35 cellular contexts compared by ENCODE assay signal in the genomic region with DNA sequence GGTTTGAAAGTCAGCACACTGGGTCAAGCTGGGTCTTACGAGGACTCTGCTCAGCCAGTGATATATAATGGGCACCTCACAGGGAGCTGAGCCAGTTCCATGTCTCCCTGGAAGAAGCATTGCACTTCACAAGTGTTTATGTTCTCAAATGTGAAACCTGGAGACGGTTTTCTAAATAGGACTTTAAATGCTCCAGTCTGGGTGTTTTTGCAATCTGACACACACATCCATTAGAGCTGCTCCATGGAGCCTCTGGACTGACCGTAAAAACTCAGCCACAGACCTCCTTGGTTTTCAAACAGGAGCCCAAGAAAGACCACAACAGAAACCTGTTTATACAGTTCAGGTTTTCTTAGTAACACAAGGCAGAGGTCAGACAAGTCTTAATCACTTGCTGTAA.
"Had no signal": no experiment of that assay in that cellular context is flagged by ENCODE, and none has a peak within 500 bp of the region (broad histone marks: within the 10 kb centered on the region; RNA-seq: fewer than 3 reads in every experiment).

No MANE protein-coding gene starts in this region.

- H3K4me3 ChIP-seq: cardiac muscle cell, coronary artery, dorsolateral prefrontal cortex, heart right ventricle, left lung, lower lobe of right lung, suprapubic skin, tibial artery had no signal

- H3K36me3 Mint-ChIP-seq: activated naive CD8-positive, alpha-beta T cell treated with anti-CD3 and anti-CD28 coated beads for 36 hours; brain; natural killer cell treated with Interleukin-12 subunit alpha and Interleukin-12 subunit beta and Interleukin-15 and Interleukin-18, amount 100 ng/mL, for 72 hours; stimulated activated memory B cell treated with anti-CD40 and anti-IgM and Interleukin-4, amounts not matched to agents 10 μg/mL and 1 μg/mL and 100 μg/mL, for 72 hours had no signal

- H3K36me3 ChIP-seq: cardiac muscle cell, heart right ventricle, left lung, lower lobe of right lung, neutrophil, suprapubic skin, tibial artery, WERI-Rb-1 had no signal

- ATAC-seq: activated CD4-positive, CD25-positive, alpha-beta regulatory T cell treated with anti-CD3 and anti-CD28 coated beads, Interleukin-2, amount 50 U/mL, for 24 hours; heart right ventricle; left lung; lower lobe of right lung; natural killer cell treated with Interleukin-12 subunit alpha and Interleukin-12 subunit beta and Interleukin-15 and Interleukin-18, amount 100 ng/mL, for 72 hours; sciatic nerve; stimulated activated memory B cell treated with anti-CD40 and anti-IgM and Interleukin-4, amounts not matched to agents 10 μg/mL and 1 μg/mL and 100 μg/mL, for 72 hours; stimulated activated naive CD8-positive, alpha-beta T cell treated with anti-CD3 and anti-CD28 coated beads, Interleukin-15, amount 100 ng/mL, for 72 hours had no signal

- DNase-seq: activated CD4-positive, alpha-beta T cell treated with anti-CD3 and anti-CD28 coated beads for 48 hours; activated CD4-positive, alpha-beta T cell treated with anti-CD3 and anti-CD28 coated beads, Interleukin-2, amount 50 U/mL, for 48 hours; activated CD8-positive, alpha-beta memory T cell treated with anti-CD3 and anti-CD28 coated beads, Interleukin-2, amount 50 U/mL, for 4 hours; activated effector memory CD4-positive, alpha-beta T cell treated with anti-CD3 and anti-CD28 coated beads, Interleukin-2, amount 50 U/mL, for 16 hours; activated naive CD4-positive, alpha-beta T cell treated with anti-CD3 and anti-CD28 coated beads for 36 hours; activated naive CD8-positive, alpha-beta T cell treated with anti-CD3 and anti-CD28 coated beads for 36 hours; activated T-cell treated with anti-CD3 and anti-CD28 coated beads, Interleukin-2, amount 50 U/mL, for 1 hour; amygdala; dorsolateral prefrontal cortex; effector memory CD4-positive, alpha-beta T cell; heart right ventricle; left lung; lower lobe of right lung; mesendoderm; retina; small intestine; stimulated activated CD4-positive, alpha-beta T cell treated with anti-CD3 and anti-CD28 coated beads, Interleukin-1b, Interleukin-23, amount 100 ng/mL, for 48 hours; stimulated activated CD4-positive, alpha-beta T cell treated with anti-CD3 and anti-CD28 coated beads, Interleukin-4, amount 100 ng/mL, for 4 hours; stimulated activated CD8-positive, alpha-beta memory T cell treated with anti-CD3 and anti-CD28 coated beads, Interleukin-4, amount 100 ng/mL, for 48 hours; stimulated activated naive CD8-positive, alpha-beta T cell treated with anti-CD3 and anti-CD28 coated beads, Interleukin-15, amount 100 ng/mL, for 72 hours; T1000; tibial artery; WERI-Rb-1 had no signal

- H3K9me3 ChIP-seq: left lung, lower lobe of right lung, neutrophil, suprapubic skin, tibial artery had no signal

- H3K4me1 Mint-ChIP-seq: activated naive CD8-positive, alpha-beta T cell treated with anti-CD3 and anti-CD28 coated beads for 36 hours; stimulated activated memory B cell treated with anti-CD40 and anti-IgM and Interleukin-4, amounts not matched to agents 10 μg/mL and 1 μg/mL and 100 μg/mL, for 72 hours; stimulated activated naive CD8-positive, alpha-beta T cell treated with anti-CD3 and anti-CD28 coated beads, Interleukin-15, amount 100 ng/mL, for 72 hours had no signal

- H3K9me3 Mint-ChIP-seq: activated naive CD4-positive, alpha-beta T cell treated with anti-CD3 and anti-CD28 coated beads for 36 hours; activated naive CD8-positive, alpha-beta T cell treated with anti-CD3 and anti-CD28 coated beads for 36 hours; activated T-helper 1 cell treated with anti-CD3 and anti-CD28 coated beads, Interleukin-12 subunit alpha, Interleukin-12 subunit beta, Interleukin-2, Interleukin-4 antibody, amounts not matched to agents 30 ng/mL and 10 ng/mL and 1 ng/mL, durations not matched to agents 14 hours and 24 hours and 36 hours; natural killer cell treated with Interleukin-12 subunit alpha and Interleukin-12 subunit beta and Interleukin-15 and Interleukin-18, amount 100 ng/mL, for 72 hours; stimulated activated naive CD8-positive, alpha-beta T cell treated with anti-CD3 and anti-CD28 coated beads, Interleukin-15, amount 100 ng/mL, for 72 hours; T-helper 1 cell treated with Interleukin-12 subunit alpha and Interleukin-12 subunit beta and Interleukin-4 antibody, amounts not matched to agents 30 μg/mL and 1 μg/mL, for 36 hours had no signal

- H3K27ac Mint-ChIP-seq: activated naive CD4-positive, alpha-beta T cell treated with anti-CD3 and anti-CD28 coated beads for 36 hours; activated naive CD8-positive, alpha-beta T cell treated with anti-CD3 and anti-CD28 coated beads for 36 hours; activated T-helper 1 cell treated with anti-CD3 and anti-CD28 coated beads, Interleukin-12 subunit alpha, Interleukin-12 subunit beta, Interleukin-2, Interleukin-4 antibody, amounts not matched to agents 30 ng/mL and 10 ng/mL and 1 ng/mL, durations not matched to agents 14 hours and 24 hours and 36 hours; brain; natural killer cell treated with Interleukin-12 subunit alpha and Interleukin-12 subunit beta and Interleukin-15 and Interleukin-18, amount 100 ng/mL, for 72 hours; progenitor cell of endocrine pancreas; stimulated activated memory B cell treated with anti-CD40 and anti-IgM and Interleukin-4, amounts not matched to agents 10 μg/mL and 1 μg/mL and 100 μg/mL, for 72 hours; stimulated activated naive CD8-positive, alpha-beta T cell treated with anti-CD3 and anti-CD28 coated beads, Interleukin-15, amount 100 ng/mL, for 72 hours; T-helper 1 cell treated with Interleukin-12 subunit alpha and Interleukin-12 subunit beta and Interleukin-4 antibody, amounts not matched to agents 30 μg/mL and 1 μg/mL, for 36 hours had no signal

- H3K4me3 Mint-ChIP-seq: activated naive CD4-positive, alpha-beta T cell treated with anti-CD3 and anti-CD28 coated beads for 36 hours; activated naive CD8-positive, alpha-beta T cell treated with anti-CD3 and anti-CD28 coated beads for 36 hours; activated T-helper 1 cell treated with anti-CD3 and anti-CD28 coated beads, Interleukin-12 subunit alpha, Interleukin-12 subunit beta, Interleukin-2, Interleukin-4 antibody, amounts not matched to agents 30 ng/mL and 10 ng/mL and 1 ng/mL, durations not matched to agents 14 hours and 24 hours and 36 hours; brain; natural killer cell treated with Interleukin-12 subunit alpha and Interleukin-12 subunit beta and Interleukin-15 and Interleukin-18, amount 100 ng/mL, for 72 hours; stimulated activated memory B cell treated with anti-CD40 and anti-IgM and Interleukin-4, amounts not matched to agents 10 μg/mL and 1 μg/mL and 100 μg/mL, for 72 hours; stimulated activated naive CD8-positive, alpha-beta T cell treated with anti-CD3 and anti-CD28 coated beads, Interleukin-15, amount 100 ng/mL, for 72 hours; T-helper 1 cell treated with Interleukin-12 subunit alpha and Interleukin-12 subunit beta and Interleukin-4 antibody, amounts not matched to agents 30 μg/mL and 1 μg/mL, for 36 hours had no signal

- H3K27me3 ChIP-seq: cardiac muscle cell, dorsolateral prefrontal cortex, left lung, neutrophil, suprapubic skin, tibial artery had no signal

- H3K4me1 ChIP-seq: heart right ventricle, left lung, lower lobe of right lung, suprapubic skin, tibial artery had no signal

- H3K27me3 Mint-ChIP-seq: brain; stimulated activated naive CD8-positive, alpha-beta T cell treated with anti-CD3 and anti-CD28 coated beads, Interleukin-15, amount 100 ng/mL, for 72 hours had no signal

- H3K27ac ChIP-seq: cardiac muscle cell, coronary artery, dorsolateral prefrontal cortex, heart right ventricle, left lung, lower lobe of right lung, neutrophil, suprapubic skin, tibial artery, WERI-Rb-1 had no signal
